In genomic region chr1:227561303-227561702, GRCh38 we compare ENCODE assay signal across 17 cellular contexts.
"Had no signal": no experiment of that assay in that cellular context is flagged by ENCODE, and none has a peak within 500 bp of the region (broad histone marks: within the 10 kb centered on the region; RNA-seq: fewer than 3 reads in every experiment).

No MANE protein-coding gene starts in this region.

- H3K36me3 ChIP-seq: colonic mucosa, gastroesophageal sphincter, lower lobe of right lung, right lobe of liver, spleen had no signal

- H3K36me3 Mint-ChIP-seq: activated naive CD8-positive, alpha-beta T cell had no signal

- H3K9me3 Mint-ChIP-seq: activated CD4-positive, alpha-beta memory T cell treated with anti-CD3 and anti-CD28 coated beads for 36 hours; T-cell had no signal

- DNase-seq: activated CD4-positive, alpha-beta memory T cell treated with anti-CD3 and anti-CD28 coated beads for 36 hours; activated gamma-delta T cell; activated T-cell treated with anti-CD3 and anti-CD28 coated beads, Interleukin-2, amount 50 U/mL, for 48 hours; colonic mucosa; effector CD4-positive, alpha-beta T cell; hippocampal formation; kidney glomerular epithelial cell; lower lobe of right lung; midbrain; spleen; stimulated activated CD4-positive, alpha-beta T cell treated with anti-CD3 and anti-CD28 coated beads, Interleukin-1b, Interleukin-23, amount 100 ng/mL, for 48 hours; T-cell had no signal

- ATAC-seq: gastroesophageal sphincter; lower lobe of right lung; right lobe of liver; stimulated activated memory B cell treated with anti-CD40 and anti-IgM and Interleukin-4, amounts not matched to agents 10 μg/mL and 1 μg/mL and 100 μg/mL, for 72 hours; T-cell had no signal

- H3K4me3 Mint-ChIP-seq: activated CD4-positive, alpha-beta memory T cell treated with anti-CD3 and anti-CD28 coated beads for 36 hours; activated naive CD8-positive, alpha-beta T cell; stimulated activated memory B cell treated with anti-CD40 and anti-IgM and Interleukin-4, amounts not matched to agents 10 μg/mL and 1 μg/mL and 100 μg/mL, for 72 hours; T-cell had no signal

- H3K4me3 ChIP-seq: colonic mucosa, lower lobe of right lung, right lobe of liver had no signal

- H3K27me3 ChIP-seq: right lobe of liver had no signal

- H3K27ac ChIP-seq: colonic mucosa, gastroesophageal sphincter, lower lobe of right lung, right lobe of liver, spleen, VCaP had no signal

- H3K9me3 ChIP-seq: colonic mucosa, gastroesophageal sphincter, right lobe of liver had no signal

- H3K27ac Mint-ChIP-seq: activated CD4-positive, alpha-beta memory T cell treated with anti-CD3 and anti-CD28 coated beads for 36 hours; activated naive CD8-positive, alpha-beta T cell; stimulated activated memory B cell treated with anti-CD40 and anti-IgM and Interleukin-4, amounts not matched to agents 10 μg/mL and 1 μg/mL and 100 μg/mL, for 72 hours; T-cell had no signal

- H3K4me1 ChIP-seq: colonic mucosa, right lobe of liver had no signal
